In genomic region chr15:29461877-29462276, GRCh38 we compare ENCODE assay signal across 1 cellular context.
TF ChIP-seq lines count a peak whose summit lies in the region.

No MANE protein-coding gene starts in this region.

TF ChIP-seq in HepG2, 621 proteins besides CTCF, POLR2A, EP300 and RAD21 (continued from another document):
- TF ChIP-seq ZBTB7A (CRISPR knock-in tag; IDR thresholded peaks at IDR 0.05) (no peak), ZBED4 (CRISPR knock-in tag; IDR thresholded peaks at IDR 0.05; ENCODE audit: borderline replicate concordance) (no peak), ZFX (CRISPR knock-in tag; IDR thresholded peaks at IDR 0.05; ENCODE audit: low read depth) (no peak), HMG20A (CRISPR knock-in tag; IDR thresholded peaks at IDR 0.05; ENCODE audit: borderline replicate concordance) (no peak), KLF12 (CRISPR knock-in tag; IDR thresholded peaks at IDR 0.05; ENCODE audit: borderline replicate concordance) (no peak), ZNF720 (CRISPR knock-in tag; IDR thresholded peaks at IDR 0.05) (no peak)
